In the genomic region with DNA sequence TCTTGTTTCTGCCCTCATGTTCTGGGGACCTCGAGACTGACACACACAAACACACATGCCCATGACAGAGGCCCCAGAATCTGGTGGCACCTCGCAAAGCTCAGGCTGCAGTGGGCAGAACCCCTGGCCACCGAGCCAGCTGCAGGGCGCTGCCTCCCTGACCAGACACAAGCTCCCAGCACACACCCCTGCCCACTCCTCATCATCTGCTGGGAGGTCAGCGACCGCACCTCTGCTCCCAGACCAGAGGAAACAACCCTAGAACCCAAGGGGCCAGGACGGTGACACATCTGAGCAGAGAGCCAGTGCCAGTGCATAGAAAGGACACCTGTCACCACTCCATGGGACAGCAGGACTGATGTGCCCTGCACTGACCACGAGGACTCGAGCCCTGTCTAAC, we compare ENCODE assay signal across 8 cellular contexts.
"Had no signal": no experiment of that assay in that cellular context is flagged by ENCODE, and none has a peak within 500 bp of the region (broad histone marks: within the 10 kb centered on the region; RNA-seq: fewer than 3 reads in every experiment).

No MANE protein-coding gene starts in this region.

- H3K4me3 ChIP-seq: GM23338, K562 had no signal

- ATAC-seq: GM23338, K562 had no signal

- H3K4me2 ChIP-seq: GM23338 had no signal

- H2AFZ ChIP-seq: GM23338 had no signal

- FAIRE-seq: H1, H54, K562 had no signal

- DNase-seq: H9, HCEC 1CT, IMR-90, KG1 had no signal
